Comparison of ENCODE assay signal across 9 cellular contexts in the genomic region with DNA sequence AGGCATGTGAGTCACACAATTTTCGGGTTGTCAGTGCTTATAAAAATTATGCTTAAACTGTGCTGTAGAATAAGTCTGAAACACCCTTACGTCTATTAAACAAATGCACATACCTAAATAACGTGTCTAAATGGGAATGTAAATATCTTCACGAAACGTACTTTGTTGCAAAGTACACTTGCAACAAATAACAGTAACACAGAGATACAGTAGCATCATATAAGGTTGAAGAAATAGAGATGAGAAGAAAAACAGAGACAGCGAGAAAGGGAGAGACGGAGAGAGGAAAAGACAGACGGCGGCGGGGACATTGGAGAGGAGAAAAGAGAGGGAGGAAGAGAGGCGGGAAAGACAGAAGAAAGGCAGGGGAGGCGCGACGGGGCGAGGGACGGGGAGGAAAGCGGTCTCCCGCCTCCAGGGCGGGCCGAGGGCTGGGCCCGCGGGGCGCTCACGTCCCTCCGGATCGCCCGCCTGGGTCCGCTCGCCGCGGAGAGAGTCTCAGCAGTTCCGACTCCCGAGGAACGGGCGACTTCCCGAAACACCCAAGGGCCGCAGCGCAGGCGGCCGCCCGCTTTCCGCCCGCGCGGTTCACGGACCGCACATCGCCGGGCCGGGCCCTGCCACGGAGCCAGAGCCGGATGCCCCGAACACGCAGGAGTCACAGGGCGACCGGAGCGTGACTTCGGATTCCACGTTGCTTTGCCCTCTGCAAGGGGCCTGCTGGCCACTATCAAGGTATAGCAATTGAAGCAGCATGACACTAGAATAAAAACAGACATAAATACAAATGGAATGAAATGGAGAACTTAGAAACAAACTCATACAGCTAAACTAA.
A peak's percentile ranks its signal among the peaks of the same experiment; 100 is the strongest.
DNase-seq lines count a peak whose midpoint lies in the region; ATAC-seq and TF ChIP-seq lines count a peak whose summit lies in the region.
"Had no signal": no experiment of that assay in that cellular context is flagged by ENCODE, and none has a peak within 500 bp of the region (broad histone marks: within the 10 kb centered on the region; RNA-seq: fewer than 3 reads in every experiment).

No MANE protein-coding gene starts in this region.

- H3K4me1 Mint-ChIP-seq in natural killer cell: peaks cover 6 to 11% of the 10 kb centered on the region in 2 donors

- TF ChIP-seq EP300 in gastroesophageal sphincter (IDR thresholded peaks at IDR 0.05): no peak

- H3K9me3 ChIP-seq in BLaER1 (peaks cover 68% of the 10 kb centered on the region), gastroesophageal sphincter (no peaks in the 10 kb centered on the region)

- 4 to 7% methylated on average over 16 to 21 of the region's 59 CpGs for WGBS in gastroesophageal sphincter (ENCODE audit: low coverage in 1 of 2), 2 donors

- no peak overlapping the region for H3K27ac ChIP-seq in BLaER1
- no peak overlapping the region for H3K27ac ChIP-seq in gastroesophageal sphincter

- peaks cover 32% of the 10 kb centered on the region for H3K27me3 ChIP-seq in BLaER1
- peaks cover 64% of the 10 kb centered on the region for H3K27me3 ChIP-seq in gastroesophageal sphincter

- H3K36me3 ChIP-seq in BLaER1 (peaks cover 5% of the 10 kb centered on the region; the same call in 1 of the 2 replicates), gastroesophageal sphincter (no peaks in the 10 kb centered on the region)

- no peak for TF ChIP-seq CTCF in gastroesophageal sphincter (IDR thresholded peaks at IDR 0.05)
- no peak for TF ChIP-seq CTCF in natural killer cell (IDR thresholded peaks at IDR 0.05)

- peaks cover 19% of the 10 kb centered on the region for H3K4me1 ChIP-seq in BLaER1
- peaks cover 0 to 6% (median 0%) of the 10 kb centered on the region in 3 donors for H3K4me1 ChIP-seq in gastroesophageal sphincter

- H3K36me3 Mint-ChIP-seq in natural killer cell: peaks cover 7% of the 10 kb centered on the region

- peak overlapping the region; percentile 55 for H3K4me3 ChIP-seq in BLaER1
- H3K4me3 ChIP-seq in gastroesophageal sphincter: peak overlapping the region in 1 of 2 donors; percentile 18

- H4K20me1 ChIP-seq in BLaER1: no peaks in the 10 kb centered on the region

- H3K27me3 Mint-ChIP-seq in natural killer cell (ENCODE audit: low read depth in 2 of 2): peaks cover 44 to 64% of the 10 kb centered on the region in 2 donors

- ATAC-seq in SK-N-SH treated with all-trans-retinoic acid at 6 μM for 48 hours: peak; percentile 68
- peak; percentile 31 for ATAC-seq in gastroesophageal sphincter
- peak; percentile 46 to 59 (median 55) for ATAC-seq in natural killer cell
- no peak for ATAC-seq in HG03280 (IDR thresholded peaks at IDR 0.05; ENCODE audit: unreplicated experiment)

- no peak for TF ChIP-seq POLR2A in gastroesophageal sphincter (IDR thresholded peaks at IDR 0.05)

- H3K4me3 Mint-ChIP-seq in natural killer cell: peak overlapping the region; percentile 47

- 0 out of 2 replicates have a peak overlapping the region, but pooled peaks have one; percentile 28 for H3K4me2 ChIP-seq in BLaER1

- H3K9me3 Mint-ChIP-seq in natural killer cell: peaks cover 2 to 6% of the 10 kb centered on the region in 2 donors

- no peak overlapping the region for H3K27ac Mint-ChIP-seq in natural killer cell

- intact Hi-C loops in natural killer cell (cut with micrococcal nuclease): no loop called here

- H3K9ac ChIP-seq in BLaER1: no peak overlapping the region

- DNase-seq in natural killer cell (no peak), AML-193 (lab: John Stamatoyannopoulos, UW) (no peak), SW 1271 (lab: John Stamatoyannopoulos, UW) (no peak), NCI-H128 (lab: John Stamatoyannopoulos, UW; ENCODE audit: unreplicated experiment) (no peak)
- DNase-seq: DMS79 treated with DMSO at 0.1 percent for 48 hours had no signal

TF ChIP-seq in SK-N-SH treated with all-trans-retinoic acid at 6 μM for 48 hours, 23 proteins besides CTCF, POLR2A, EP300 and RAD21:
- TF ChIP-seq ISL1 (CRISPR knock-in tag; IDR thresholded peaks at IDR 0.05): no peak
- no peak for TF ChIP-seq ZFP30 (CRISPR knock-in tag; IDR thresholded peaks at IDR 0.05)
- TF ChIP-seq, protein P1, sequence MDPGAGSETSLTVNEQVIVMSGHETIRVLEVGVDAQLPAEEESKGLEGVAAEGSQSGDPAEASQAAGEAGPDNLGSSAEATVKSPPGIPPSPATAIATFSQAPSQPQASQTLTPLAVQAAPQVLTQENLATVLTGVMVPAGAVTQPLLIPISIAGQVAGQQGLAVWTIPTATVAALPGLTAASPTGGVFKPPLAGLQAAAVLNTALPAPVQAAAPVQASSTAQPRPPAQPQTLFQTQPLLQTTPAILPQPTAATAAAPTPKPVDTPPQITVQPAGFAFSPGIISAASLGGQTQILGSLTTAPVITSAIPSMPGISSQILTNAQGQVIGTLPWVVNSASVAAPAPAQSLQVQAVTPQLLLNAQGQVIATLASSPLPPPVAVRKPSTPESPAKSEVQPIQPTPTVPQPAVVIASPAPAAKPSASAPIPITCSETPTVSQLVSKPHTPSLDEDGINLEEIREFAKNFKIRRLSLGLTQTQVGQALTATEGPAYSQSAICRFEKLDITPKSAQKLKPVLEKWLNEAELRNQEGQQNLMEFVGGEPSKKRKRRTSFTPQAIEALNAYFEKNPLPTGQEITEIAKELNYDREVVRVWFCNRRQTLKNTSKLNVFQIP (CRISPR knock-in tag; IDR thresholded peaks at IDR 0.05; ENCODE audit: borderline replicate concordance, low read depth): no peak
- no peak for TF ChIP-seq TOX (CRISPR knock-in tag; IDR thresholded peaks at IDR 0.05; ENCODE audit: borderline replicate concordance)
- TF ChIP-seq ZNF565 (CRISPR knock-in tag; conservative IDR thresholded peaks at IDR 0.05; ENCODE audit: low read depth): no peak
- no peak for TF ChIP-seq CSDC2 (CRISPR knock-in tag; IDR thresholded peaks at IDR 0.05)
TF ChIP-seq in SK-N-SH treated with all-trans-retinoic acid at 6 μM for 48 hours: peak in this region for 0.
